ENCODE assay signal across 10 cellular contexts in genomic region chr16:30094541-30095165, GRCh38. TPM values are rescaled to one million over a fixed set of nuclear protein-coding genes. Genes with fewer than 3 reads are reported as not detected.
DNase-seq lines count a peak whose midpoint lies in the region; ATAC-seq and TF ChIP-seq lines count a peak whose summit lies in the region.
"Had no signal": no experiment of that assay in that cellular context is flagged by ENCODE, and none has a peak within 500 bp of the region (broad histone marks: within the 10 kb centered on the region; RNA-seq: fewer than 3 reads in every experiment).

No MANE protein-coding gene starts in this region.

- H2AK5ac ChIP-seq in neuronal stem cell (ENCODE audit: low read depth, low read length) = peak overlapping the region; percentile 97

- no peaks in the 10 kb centered on the region for H3K27me3 ChIP-seq in PC-9 (ENCODE audit: insufficient read depth, low read depth)
- H3K27me3 ChIP-seq in neuronal stem cell (ENCODE audit: control insufficient read depth in 3 of 3, insufficient read depth in 3 of 3, low read depth in 1 of 3, low read length in 3 of 3) = no peaks in the 10 kb centered on the region

- peaks cover 25% of the 10 kb centered on the region for H3K4me1 Mint-ChIP-seq in endothelial cell (ENCODE audit: unreplicated experiment)

- H3K79me2 ChIP-seq in PC-9 (ENCODE audit: low read depth) = 0 out of 2 replicates have a peak, but pooled peaks cover 7% of the 10 kb centered on the region

- H3K4me1 ChIP-seq in PC-9 (replicated peaks; ENCODE audit: insufficient read depth) (peaks cover 40% of the 10 kb centered on the region), neuronal stem cell (ENCODE audit: control insufficient read depth in 2 of 2, insufficient read depth in 1 of 2, low read depth in 1 of 2, low read length in 2 of 2) (peaks cover 20 to 26% of the 10 kb centered on the region in 2 donors)

- peak overlapping the region; percentile 67 for H3K4me3 Mint-ChIP-seq in endothelial cell (ENCODE audit: unreplicated experiment)

- no peaks in the 10 kb centered on the region for H4K20me1 ChIP-seq in PC-9 (ENCODE audit: insufficient read depth)

- WGBS in neuronal stem cell (ENCODE audit: extremely low coverage in 2 of 2, insufficient read length in 2 of 2, insufficient replicate concordance in 1 of 2), 2 donors = no CpG with 5 or more reads among the region's 11 CpGs

- no peak for TF ChIP-seq CTCF in AG10803 (conservative IDR thresholded peaks at IDR 0.05; ENCODE audit: low read length)
- TF ChIP-seq CTCF in PC-9 (conservative IDR thresholded peaks at IDR 0.05) = no peak
- no peak for TF ChIP-seq CTCF in endothelial cell (IDR thresholded peaks at IDR 0.05; ENCODE audit: unreplicated experiment)

- H2BK120ac ChIP-seq in neuronal stem cell (ENCODE audit: low read depth, low read length) = peak overlapping the region; percentile 74

- intact Hi-C loops in PC-9 (cut with micrococcal nuclease; ENCODE audit: unreplicated experiment) = loop anchor here (5.0 to 10.0 kb wide), 3 partner anchors 263 to 560 kb away; partner anchors contain the start of genes CD2BP2, FBRS and PRR14

- peaks cover 33% of the 10 kb centered on the region for H3K36me3 Mint-ChIP-seq in endothelial cell (ENCODE audit: low read depth, unreplicated experiment)

- no peaks in the 10 kb centered on the region; the same call in 1 of the 2 replicates for H3K36me3 ChIP-seq in PC-9 (ENCODE audit: low read depth)
- H3K36me3 ChIP-seq in neuronal stem cell (replicated peaks in 1 of 2; ENCODE audit: control insufficient read depth in 2 of 2, insufficient read depth in 2 of 2, low read length in 2 of 2) = no peaks in the 10 kb centered on the region
- H3K36me3 ChIP-seq: HAP-1 had no signal

- peak overlapping the region; percentile 2 for H4K91ac ChIP-seq in neuronal stem cell (ENCODE audit: low read depth, low read length, poor library complexity)

- BruUV-seq in PC-9 (replicated peaks; lab: Mats Ljungman, UMichigan) = no TSS peak

- H3F3A ChIP-seq in PC-9 (ENCODE audit: insufficient read depth, low read depth) = peaks cover 42% of the 10 kb centered on the region

- H3K23ac ChIP-seq in neuronal stem cell (ENCODE audit: low read depth, low read length, poor library complexity) = peak overlapping the region; percentile 8

- peak overlapping the region; percentile 1 for H3K27ac Mint-ChIP-seq in endothelial cell (ENCODE audit: unreplicated experiment)

- H4K8ac ChIP-seq in neuronal stem cell (ENCODE audit: low read depth, low read length) = no peak overlapping the region

- no peaks in the 10 kb centered on the region for H3K79me1 ChIP-seq in neuronal stem cell (ENCODE audit: low read depth, low read length)

- DNase-seq in AG10803 (ENCODE audit: low read depth) (no peak), PC-9 (no peak), endothelial cell (ENCODE audit: low spot score) (no peak), neuronal stem cell (ENCODE audit: low spot score) (peak; percentile 50), NCI-H446 treated with DMSO at 0.1 percent for 48 hours (lab: John Stamatoyannopoulos, UW) (no peak), KG1 (lab: John Stamatoyannopoulos, UW) (no peak), SKM-1 treated with dmso at 0.1 percent for 144 hours (lab: John Stamatoyannopoulos, UW; ENCODE audit: unreplicated experiment) (no peak)
- DNase-seq: stimulated activated CD4-positive, alpha-beta T cell treated with anti-CD3 and anti-CD28 coated beads, Interleukin-2, amount 100 ng/mL, for 24 hours had no signal

- H3K4me2 ChIP-seq in PC-9 (peak overlapping the region; percentile 99; the same call in 1 of the 2 replicates), neuronal stem cell (ENCODE audit: insufficient read depth, low read length, poor library complexity, severe bottlenecking) (no peak overlapping the region)

- H3K9me3 ChIP-seq in PC-9 (ENCODE audit: insufficient read depth, low read depth) (peaks cover 17% of the 10 kb centered on the region), neuronal stem cell (replicated peaks in 1 of 2; ENCODE audit: control insufficient read depth in 2 of 2, insufficient read depth in 1 of 2, low read depth in 1 of 2, low read length in 2 of 2) (peaks cover 11 to 23% of the 10 kb centered on the region in 2 donors)

- H3K9ac ChIP-seq in neuronal stem cell (ENCODE audit: low read depth, low read length, poor library complexity) = peak overlapping the region; percentile 45

- CTCF ChIA-PET in PC-9 (lab: Charles Lee) = no interaction called here

- H3K9me3 Mint-ChIP-seq in endothelial cell (ENCODE audit: unreplicated experiment) = peaks cover 19% of the 10 kb centered on the region

- no peak overlapping the region for H3K18ac ChIP-seq in neuronal stem cell (ENCODE audit: low read length)

- H3K14ac ChIP-seq in neuronal stem cell (ENCODE audit: low read length) = peak overlapping the region; percentile 87

- H2BK12ac ChIP-seq in neuronal stem cell (ENCODE audit: low read length) = no peak overlapping the region

- H3K27ac ChIP-seq in PC-9 = no peak overlapping the region
- peak overlapping the region; percentile 38 for H3K27ac ChIP-seq in neuronal stem cell (replicated peaks; ENCODE audit: low read length)

- ATAC-seq in HG02885 (IDR thresholded peaks at IDR 0.05; ENCODE audit: poor library complexity, unreplicated experiment) = no peak

- H3K27me3 Mint-ChIP-seq in endothelial cell (ENCODE audit: unreplicated experiment) = peaks cover 12% of the 10 kb centered on the region

- H3K4me3 ChIP-seq in AG10803 (ENCODE audit: low read length) = peak overlapping the region; percentile 95
- H3K4me3 ChIP-seq in PC-9 = no peak overlapping the region; the same call in 1 of the 2 replicates
- no peak overlapping the region for H3K4me3 ChIP-seq in neuronal stem cell (ENCODE audit: low read length in 2 of 2)

- H3K4ac ChIP-seq in neuronal stem cell (ENCODE audit: low read length) = no peak overlapping the region

- no peak overlapping the region for H2AFZ ChIP-seq in PC-9
- peak overlapping the region; percentile 4 for H2AFZ ChIP-seq in neuronal stem cell (ENCODE audit: low read length)

- POLR2A ChIA-PET in PC-9 (lab: Charles Lee; ENCODE audit: unreplicated experiment) = interaction anchor here (0.6 kb wide), 1 partner anchor 313 kb away, joined by 3 read pairs; the partner anchor contains the start of gene ZNF771

- no peak overlapping the region for H2BK15ac ChIP-seq in neuronal stem cell (ENCODE audit: low read length)

- peak overlapping the region; percentile 82 for H2BK5ac ChIP-seq in neuronal stem cell (ENCODE audit: low read length)

- no peaks in the 10 kb centered on the region for H3K9me2 ChIP-seq in PC-9 (ENCODE audit: insufficient read depth)

RNA-seq across cellular contexts. Expression of gene YPEL3, which starts 1.4 kb away (rescaled TPM):
- total RNA-seq in PC-9 (2021) (95.4 and 129 TPM in 2 replicates), endothelial cell (ENCODE audit: unreplicated experiment) (45.9 TPM)
- polyA plus RNA-seq in neuronal stem cell (2013, experiment 1 of 2) = 51.2 TPM
- 52.1 TPM for polyA plus RNA-seq in neuronal stem cell (2013, experiment 2 of 2)

RNA-seq across cellular contexts. Expression of gene TBX6, which starts 2.9 kb away (rescaled TPM):
- total RNA-seq in PC-9 (2021) = 8.3 and 9.6 TPM in 2 replicates
- 2.6 TPM for total RNA-seq in endothelial cell (ENCODE audit: unreplicated experiment)
- polyA plus RNA-seq in neuronal stem cell (2013, experiment 1 of 2) = 2.8 TPM
- polyA plus RNA-seq in neuronal stem cell (2013, experiment 2 of 2) = 2.5 TPM

RNA-seq across cellular contexts. Expression of gene GDPD3, which starts 18.7 kb away (rescaled TPM):
- total RNA-seq in PC-9 (2021) (27.5 and 32.1 TPM in 2 replicates), endothelial cell (ENCODE audit: unreplicated experiment) (9.3 TPM)
- polyA plus RNA-seq in neuronal stem cell (2013, experiment 1 of 2) = 3.9 TPM
- 3.4 TPM for polyA plus RNA-seq in neuronal stem cell (2013, experiment 2 of 2)

RNA-seq across cellular contexts. Expression of gene PPP4C, which starts 18.9 kb away (rescaled TPM):
- total RNA-seq in PC-9 (2021) = 246 and 268 TPM in 2 replicates
- total RNA-seq in endothelial cell (ENCODE audit: unreplicated experiment) = 191 TPM
- 112 TPM for polyA plus RNA-seq in neuronal stem cell (2013, experiment 1 of 2)
- 110 TPM for polyA plus RNA-seq in neuronal stem cell (2013, experiment 2 of 2)

RNA-seq across cellular contexts. Expression of gene MAPK3, which starts 28.4 kb away (rescaled TPM):
- 113 and 133 TPM in 2 replicates for total RNA-seq in PC-9 (2021)
- total RNA-seq in endothelial cell (ENCODE audit: unreplicated experiment) = 125 TPM
- polyA plus RNA-seq in neuronal stem cell (2013, experiment 1 of 2) = 80.2 TPM
- polyA plus RNA-seq in neuronal stem cell (2013, experiment 2 of 2) = 78.2 TPM
